2 cellular contexts compared by ENCODE assay signal in the genomic region with DNA sequence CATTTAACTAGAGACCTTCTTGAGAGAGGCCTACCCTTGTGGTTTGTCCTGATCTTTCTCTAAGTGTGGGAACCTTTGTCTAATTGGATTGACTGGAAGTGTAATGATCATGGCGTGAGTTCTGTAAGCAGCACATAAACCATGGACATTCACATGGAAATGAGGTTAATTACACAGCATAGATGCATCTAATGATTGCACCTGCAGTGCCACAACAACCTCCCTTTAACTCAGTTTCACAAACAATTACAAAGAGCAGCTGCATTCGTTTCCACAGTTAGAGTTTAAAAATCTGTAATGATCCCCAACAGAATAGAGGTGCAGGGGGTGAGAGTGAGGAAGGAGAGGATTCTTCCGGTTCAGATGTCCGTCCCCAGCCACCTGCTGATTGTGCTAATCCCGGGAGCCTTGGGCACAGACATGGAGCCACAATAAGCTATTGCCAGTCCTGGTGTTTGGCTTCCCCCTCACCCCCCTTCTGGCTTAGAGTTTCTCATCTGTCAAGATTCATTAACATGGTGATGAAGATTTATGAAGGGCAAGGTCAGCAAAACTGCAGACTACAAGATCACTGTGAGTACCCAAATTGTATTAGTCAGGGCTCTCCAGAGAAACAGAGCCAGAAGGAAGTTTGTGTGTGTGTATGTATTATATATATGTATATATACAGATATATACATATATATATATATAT.
TF ChIP-seq lines count a peak whose summit lies in the region.

No MANE protein-coding gene starts in this region.

TF ChIP-seq in IMR-90, 13 proteins besides CTCF, POLR2A, EP300 and RAD21:
- no peak for TF ChIP-seq SMC3 (IDR thresholded peaks at IDR 0.05; ENCODE audit: low read depth, low read length)
- no peak for TF ChIP-seq MAZ (IDR thresholded peaks at IDR 0.05; ENCODE audit: borderline replicate concordance, low read depth, low read length)
- no peak for TF ChIP-seq NFE2L2 (IDR thresholded peaks at IDR 0.05; ENCODE audit: low read depth, low read length)
- TF ChIP-seq CHD1 (IDR thresholded peaks at IDR 0.05; ENCODE audit: low read depth, low read length), result no peak
- TF ChIP-seq FOS (IDR thresholded peaks at IDR 0.05; ENCODE audit: low read depth, low read length), result no peak
- TF ChIP-seq MXI1 (IDR thresholded peaks at IDR 0.05; ENCODE audit: borderline replicate concordance, low read depth, low read length), result no peak
- TF ChIP-seq RFX5 (IDR thresholded peaks at IDR 0.05; ENCODE audit: low read depth, low read length), result no peak
- TF ChIP-seq BHLHE40 (IDR thresholded peaks at IDR 0.05; ENCODE audit: low read depth, low read length), result no peak
- no peak for TF ChIP-seq MAFK (IDR thresholded peaks at IDR 0.05; ENCODE audit: low read depth, low read length)
- TF ChIP-seq RCOR1 (IDR thresholded peaks at IDR 0.05; ENCODE audit: insufficient replicate concordance, low read length), result no peak
- TF ChIP-seq CEBPB (IDR thresholded peaks at IDR 0.05; ENCODE audit: low read depth, low read length), result no peak
- TF ChIP-seq, protein P1, sequence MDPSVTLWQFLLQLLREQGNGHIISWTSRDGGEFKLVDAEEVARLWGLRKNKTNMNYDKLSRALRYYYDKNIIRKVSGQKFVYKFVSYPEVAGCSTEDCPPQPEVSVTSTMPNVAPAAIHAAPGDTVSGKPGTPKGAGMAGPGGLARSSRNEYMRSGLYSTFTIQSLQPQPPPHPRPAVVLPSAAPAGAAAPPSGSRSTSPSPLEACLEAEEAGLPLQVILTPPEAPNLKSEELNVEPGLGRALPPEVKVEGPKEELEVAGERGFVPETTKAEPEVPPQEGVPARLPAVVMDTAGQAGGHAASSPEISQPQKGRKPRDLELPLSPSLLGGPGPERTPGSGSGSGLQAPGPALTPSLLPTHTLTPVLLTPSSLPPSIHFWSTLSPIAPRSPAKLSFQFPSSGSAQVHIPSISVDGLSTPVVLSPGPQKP (IDR thresholded peaks at IDR 0.05; ENCODE audit: borderline replicate concordance, low read depth, low read length), result no peak
- no peak for TF ChIP-seq USF2 (IDR thresholded peaks at IDR 0.05; ENCODE audit: low read depth, low read length)

TF ChIP-seq in WTC11, 78 proteins besides CTCF, POLR2A, EP300 and RAD21:
- TF ChIP-seq, protein P2, sequence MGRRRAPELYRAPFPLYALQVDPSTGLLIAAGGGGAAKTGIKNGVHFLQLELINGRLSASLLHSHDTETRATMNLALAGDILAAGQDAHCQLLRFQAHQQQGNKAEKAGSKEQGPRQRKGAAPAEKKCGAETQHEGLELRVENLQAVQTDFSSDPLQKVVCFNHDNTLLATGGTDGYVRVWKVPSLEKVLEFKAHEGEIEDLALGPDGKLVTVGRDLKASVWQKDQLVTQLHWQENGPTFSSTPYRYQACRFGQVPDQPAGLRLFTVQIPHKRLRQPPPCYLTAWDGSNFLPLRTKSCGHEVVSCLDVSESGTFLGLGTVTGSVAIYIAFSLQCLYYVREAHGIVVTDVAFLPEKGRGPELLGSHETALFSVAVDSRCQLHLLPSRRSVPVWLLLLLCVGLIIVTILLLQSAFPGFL (CRISPR knock-in tag; IDR thresholded peaks at IDR 0.05; ENCODE audit: borderline replicate concordance), result no peak
- no peak for TF ChIP-seq FOXK1 (CRISPR knock-in tag; IDR thresholded peaks at IDR 0.05)
- TF ChIP-seq, protein P3, sequence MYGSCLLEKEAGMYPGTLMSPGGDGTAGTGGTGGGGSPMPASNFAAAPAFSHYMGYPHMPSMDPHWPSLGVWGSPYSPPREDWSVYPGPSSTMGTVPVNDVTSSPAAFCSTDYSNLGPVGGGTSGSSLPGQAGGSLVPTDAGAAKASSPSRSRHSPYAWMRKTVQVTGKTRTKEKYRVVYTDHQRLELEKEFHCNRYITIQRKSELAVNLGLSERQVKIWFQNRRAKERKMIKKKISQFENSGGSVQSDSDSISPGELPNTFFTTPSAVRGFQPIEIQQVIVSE (CRISPR knock-in tag; IDR thresholded peaks at IDR 0.05; ENCODE audit: borderline replicate concordance), result no peak
- no peak for TF ChIP-seq ELF4 (CRISPR knock-in tag; IDR thresholded peaks at IDR 0.05; ENCODE audit: low read depth)
- TF ChIP-seq PRRX2 (CRISPR knock-in tag; IDR thresholded peaks at IDR 0.05), result no peak
- no peak for TF ChIP-seq OVOL2 (CRISPR knock-in tag; IDR thresholded peaks at IDR 0.05; ENCODE audit: borderline replicate concordance)
- no peak for TF ChIP-seq USF2 (CRISPR knock-in tag; IDR thresholded peaks at IDR 0.05)
- TF ChIP-seq, protein P4, sequence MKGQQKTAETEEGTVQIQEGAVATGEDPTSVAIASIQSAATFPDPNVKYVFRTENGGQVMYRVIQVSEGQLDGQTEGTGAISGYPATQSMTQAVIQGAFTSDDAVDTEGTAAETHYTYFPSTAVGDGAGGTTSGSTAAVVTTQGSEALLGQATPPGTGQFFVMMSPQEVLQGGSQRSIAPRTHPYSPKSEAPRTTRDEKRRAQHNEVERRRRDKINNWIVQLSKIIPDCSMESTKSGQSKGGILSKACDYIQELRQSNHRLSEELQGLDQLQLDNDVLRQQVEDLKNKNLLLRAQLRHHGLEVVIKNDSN (CRISPR knock-in tag; IDR thresholded peaks at IDR 0.05), result no peak
- no peak for TF ChIP-seq MYBL2 (CRISPR knock-in tag; IDR thresholded peaks at IDR 0.05)
- TF ChIP-seq SP1 (CRISPR knock-in tag; conservative IDR thresholded peaks at IDR 0.05), result no peak
- no peak for TF ChIP-seq CREB1 (CRISPR knock-in tag; IDR thresholded peaks at IDR 0.05)
- TF ChIP-seq ZNF396 (CRISPR knock-in tag; IDR thresholded peaks at IDR 0.05; ENCODE audit: borderline replicate concordance), result no peak
- no peak for TF ChIP-seq NR2C2 (CRISPR knock-in tag; IDR thresholded peaks at IDR 0.05)
- no peak for TF ChIP-seq NFYB (CRISPR knock-in tag; conservative IDR thresholded peaks at IDR 0.05; ENCODE audit: low read depth)
- TF ChIP-seq, protein P5, sequence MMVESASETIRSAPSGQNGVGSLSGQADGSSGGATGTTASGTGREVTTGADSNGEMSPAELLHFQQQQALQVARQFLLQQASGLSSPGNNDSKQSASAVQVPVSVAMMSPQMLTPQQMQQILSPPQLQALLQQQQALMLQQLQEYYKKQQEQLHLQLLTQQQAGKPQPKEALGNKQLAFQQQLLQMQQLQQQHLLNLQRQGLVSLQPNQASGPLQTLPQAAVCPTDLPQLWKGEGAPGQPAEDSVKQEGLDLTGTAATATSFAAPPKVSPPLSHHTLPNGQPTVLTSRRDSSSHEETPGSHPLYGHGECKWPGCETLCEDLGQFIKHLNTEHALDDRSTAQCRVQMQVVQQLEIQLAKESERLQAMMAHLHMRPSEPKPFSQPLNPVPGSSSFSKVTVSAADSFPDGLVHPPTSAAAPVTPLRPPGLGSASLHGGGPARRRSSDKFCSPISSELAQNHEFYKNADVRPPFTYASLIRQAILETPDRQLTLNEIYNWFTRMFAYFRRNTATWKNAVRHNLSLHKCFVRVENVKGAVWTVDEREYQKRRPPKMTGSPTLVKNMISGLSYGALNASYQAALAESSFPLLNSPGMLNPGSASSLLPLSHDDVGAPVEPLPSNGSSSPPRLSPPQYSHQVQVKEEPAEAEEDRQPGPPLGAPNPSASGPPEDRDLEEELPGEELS (CRISPR knock-in tag; IDR thresholded peaks at IDR 0.05), result no peak
